Comparison of ENCODE assay signal across 8 cellular contexts in genomic region chrX:3699841-3700381, GRCh38. TPM values are rescaled to one million over a fixed set of nuclear protein-coding genes. Genes with fewer than 3 reads are reported as not detected.
A peak's percentile ranks its signal among the peaks of the same experiment; 100 is the strongest.
DNase-seq lines count a peak whose midpoint lies in the region; ATAC-seq and TF ChIP-seq lines count a peak whose summit lies in the region.

No MANE protein-coding gene starts in this region.

- H3K36me3 Mint-ChIP-seq in T-helper 2 cell treated with Interferon-gamma antibody and Interleukin-4, amounts not matched to agents 5 μg/mL and 100 μg/mL, for 36 hours (ENCODE audit: low read depth): peaks cover 62% of the 10 kb centered on the region

- intact Hi-C loops in lower lobe of right lung (cut with DNase I): no loop called here

- H3K4me1 ChIP-seq in lower lobe of right lung: no peaks in the 10 kb centered on the region

- H3K27ac ChIP-seq in lower lobe of right lung: peak overlapping the region; percentile 76

- peaks cover 44% of the 10 kb centered on the region for H3K4me1 Mint-ChIP-seq in T-helper 2 cell treated with Interferon-gamma antibody and Interleukin-4, amounts not matched to agents 5 μg/mL and 100 μg/mL, for 36 hours (ENCODE audit: low read depth)

- H3K36me3 ChIP-seq in lower lobe of right lung: no peaks in the 10 kb centered on the region

- peak; percentile 76 for ATAC-seq in GM18907 (IDR thresholded peaks at IDR 0.05; ENCODE audit: unreplicated experiment)
- peak; percentile 59 for ATAC-seq in HG02884 (IDR thresholded peaks at IDR 0.05; ENCODE audit: unreplicated experiment)
- peak in 1 of 2 donors; percentile 31 for ATAC-seq in lower lobe of right lung
- no peak for ATAC-seq in GM18868 (IDR thresholded peaks at IDR 0.05; ENCODE audit: unreplicated experiment)

- DNase-seq in T-helper 2 cell treated with Interferon-gamma antibody and Interleukin-4, amounts not matched to agents 5 μg/mL and 100 μg/mL, for 36 hours (ENCODE audit: low spot score): no peak
- DNase-seq in lower lobe of right lung: no peak
- no peak for DNase-seq in SHP77 treated with DMSO at 0.1 percent for 48 hours (lab: John Stamatoyannopoulos, UW)
- DNase-seq in iPS-NIHi11 (ENCODE audit: low spot score): no peak
- no peak for DNase-seq in epidermal melanocyte (ENCODE audit: insufficient read length, low spot score)

- no peak for TF ChIP-seq CTCF in lower lobe of right lung (IDR thresholded peaks at IDR 0.05)

- H3K27me3 ChIP-seq in lower lobe of right lung (ENCODE audit: low read depth): no peaks in the 10 kb centered on the region

- peak overlapping the region; percentile 86 for H3K4me3 Mint-ChIP-seq in T-helper 2 cell treated with Interferon-gamma antibody and Interleukin-4, amounts not matched to agents 5 μg/mL and 100 μg/mL, for 36 hours

- H3K4me3 ChIP-seq in lower lobe of right lung: peak overlapping the region; percentile 41

- H3K27me3 Mint-ChIP-seq in T-helper 2 cell treated with Interferon-gamma antibody and Interleukin-4, amounts not matched to agents 5 μg/mL and 100 μg/mL, for 36 hours (ENCODE audit: low read depth): no peaks in the 10 kb centered on the region

- H3K9me3 Mint-ChIP-seq in T-helper 2 cell treated with Interferon-gamma antibody and Interleukin-4, amounts not matched to agents 5 μg/mL and 100 μg/mL, for 36 hours: no peaks in the 10 kb centered on the region

- H3K27ac Mint-ChIP-seq in T-helper 2 cell treated with Interferon-gamma antibody and Interleukin-4, amounts not matched to agents 5 μg/mL and 100 μg/mL, for 36 hours: peak overlapping the region; percentile 88

- no peaks in the 10 kb centered on the region for H3K9me3 ChIP-seq in lower lobe of right lung

RNA-seq across cellular contexts. Expression of gene PRKX, which starts 13.5 kb away (rescaled TPM):
- 27.3 TPM for total RNA-seq in lower lobe of right lung
